22 cellular contexts compared by ENCODE assay signal in genomic region chr10:112816033-112816430, GRCh38.
DNase-seq lines count a peak whose midpoint lies in the region; ATAC-seq and TF ChIP-seq lines count a peak whose summit lies in the region.
"Had no signal": no experiment of that assay in that cellular context is flagged by ENCODE, and none has a peak within 500 bp of the region (broad histone marks: within the 10 kb centered on the region; RNA-seq: fewer than 3 reads in every experiment).

No MANE protein-coding gene starts in this region.

- H3K4me3 ChIP-seq in left ventricle myocardium inferior (peak overlapping the region; percentile 12), esophagus squamous epithelium (no peak overlapping the region), uterus (no peak overlapping the region)
- H3K4me3 ChIP-seq: K562, pancreas had no signal

- H3K9me3 Mint-ChIP-seq in nephron = no peaks in the 10 kb centered on the region
- H3K9me3 Mint-ChIP-seq: activated CD4-positive, alpha-beta T cell treated with anti-CD3 and anti-CD28 coated beads, Interleukin-2, amount 10 ng/mL, durations not matched to agents 7 days and 5 days; central memory CD8-positive, alpha-beta T cell; stimulated activated naive CD8-positive, alpha-beta T cell treated with anti-CD3 and anti-CD28 coated beads, Interleukin-15, amount 100 ng/mL, for 72 hours had no signal

- ATAC-seq in left ventricle myocardium superior (no peak), HG02938 (IDR thresholded peaks at IDR 0.05; ENCODE audit: unreplicated experiment) (no peak), HG03565 (IDR thresholded peaks at IDR 0.05; ENCODE audit: unreplicated experiment) (no peak), HG02852 (IDR thresholded peaks at IDR 0.05; ENCODE audit: unreplicated experiment) (no peak)
- ATAC-seq: K562 had no signal

- no peaks in the 10 kb centered on the region for H3K4me1 ChIP-seq in left ventricle myocardium inferior
- H3K4me1 ChIP-seq in esophagus squamous epithelium = peaks cover 11 to 51% (median 12%) of the 10 kb centered on the region in 3 donors
- no peaks in the 10 kb centered on the region for H3K4me1 ChIP-seq in uterus
- H3K4me1 ChIP-seq: pancreas had no signal

- no peak for TF ChIP-seq POLR2A in esophagus squamous epithelium (IDR thresholded peaks at IDR 0.05)
- no peak for TF ChIP-seq POLR2A in uterus (IDR thresholded peaks at IDR 0.05)

- H3K36me3 Mint-ChIP-seq in nephron (ENCODE audit: low read depth) = peaks cover 7% of the 10 kb centered on the region

- intact Hi-C loops in left ventricle myocardium inferior (cut with micrococcal nuclease) (no loop called here), left ventricle myocardium superior (cut with micrococcal nuclease) (loop anchor here (10.0 kb wide), 1 partner anchor 309 kb away; no protein-coding TSS in a partner anchor), esophagus squamous epithelium (cut with DNase I) (no loop called here), uterus (cut with DNase I; ENCODE audit: low total_unique reads) (no loop called here)

- 66 to 85% methylated on average over 4 of the region's 4 CpGs for WGBS in esophagus squamous epithelium, 2 donors

- H3K9me3 ChIP-seq in left ventricle myocardium inferior (replicated peaks) = no peaks in the 10 kb centered on the region
- H3K9me3 ChIP-seq in esophagus squamous epithelium = no peaks in the 10 kb centered on the region
- H3K9me3 ChIP-seq in uterus = no peaks in the 10 kb centered on the region
- H3K9me3 ChIP-seq: pancreas had no signal

- H3K4me1 Mint-ChIP-seq in nephron = peaks cover 60% of the 10 kb centered on the region
- H3K4me1 Mint-ChIP-seq: central memory CD8-positive, alpha-beta T cell had no signal

- DNase-seq in left ventricle myocardium inferior = no peak
- DNase-seq in left ventricle myocardium superior = no peak
- DNase-seq in esophagus squamous epithelium (lab: John Stamatoyannopoulos, UW) = no peak
- DNase-seq in uterus = no peak
- DNase-seq: activated CD4-positive, alpha-beta T cell treated with anti-CD3 and anti-CD28 coated beads, Interleukin-2, amount 10 ng/mL, durations not matched to agents 7 days and 5 days; activated CD8-positive, alpha-beta memory T cell treated with anti-CD3 and anti-CD28 coated beads, Interleukin-2, amount 50 U/mL, for 4 hours; activated gamma-delta T cell treated with Interleukin-2 at 50 U/mL for 16 hours; effector CD4-positive, alpha-beta T cell; GDM1; NCI-H1930; NCI-H446; pancreas; RPMI8226; stimulated activated CD4-positive, alpha-beta T cell treated with anti-CD3 and anti-CD28 coated beads, Interleukin-2, amount 100 ng/mL, for 48 hours; stimulated activated naive CD8-positive, alpha-beta T cell treated with anti-CD3 and anti-CD28 coated beads, Interleukin-15, amount 100 ng/mL, for 72 hours; SW 1271 had no signal

- peak overlapping the region; percentile 32 to 74 (median 58) for H3K27ac Mint-ChIP-seq in nephron
- H3K27ac Mint-ChIP-seq: activated CD4-positive, alpha-beta T cell treated with anti-CD3 and anti-CD28 coated beads, Interleukin-2, amount 10 ng/mL, durations not matched to agents 7 days and 5 days had no signal

- peaks cover 7% of the 10 kb centered on the region for H3K27me3 Mint-ChIP-seq in nephron (ENCODE audit: low read depth)
- H3K27me3 Mint-ChIP-seq: activated CD4-positive, alpha-beta T cell treated with anti-CD3 and anti-CD28 coated beads, Interleukin-2, amount 10 ng/mL, durations not matched to agents 7 days and 5 days; central memory CD8-positive, alpha-beta T cell; stimulated activated naive CD8-positive, alpha-beta T cell treated with anti-CD3 and anti-CD28 coated beads, Interleukin-15, amount 100 ng/mL, for 72 hours had no signal

- H3K27ac ChIP-seq in left ventricle myocardium inferior (replicated peaks) = peak overlapping the region; percentile 40
- H3K27ac ChIP-seq in esophagus squamous epithelium = peak overlapping the region; percentile 36 to 70 (median 60)
- H3K27ac ChIP-seq in uterus = peak overlapping the region; percentile 54 to 55
- H3K27ac ChIP-seq: pancreas had no signal

- H3K36me3 ChIP-seq in left ventricle myocardium inferior (peaks cover 2% of the 10 kb centered on the region), esophagus squamous epithelium (no peaks in the 10 kb centered on the region), uterus (no peaks in the 10 kb centered on the region)
- H3K36me3 ChIP-seq: pancreas had no signal

- TF ChIP-seq CTCF in left ventricle myocardium inferior (IDR thresholded peaks at IDR 0.05; ENCODE audit: borderline replicate concordance) (no peak), esophagus squamous epithelium (IDR thresholded peaks at IDR 0.05) (no peak), nephron (IDR thresholded peaks at IDR 0.05; ENCODE audit: unreplicated experiment in 3 of 3) (no peak), uterus (IDR thresholded peaks at IDR 0.05) (no peak)

- no peak overlapping the region for H3K4me3 Mint-ChIP-seq in nephron
- H3K4me3 Mint-ChIP-seq: activated CD4-positive, alpha-beta T cell treated with anti-CD3 and anti-CD28 coated beads, Interleukin-2, amount 10 ng/mL, durations not matched to agents 7 days and 5 days; central memory CD8-positive, alpha-beta T cell; stimulated activated naive CD8-positive, alpha-beta T cell treated with anti-CD3 and anti-CD28 coated beads, Interleukin-15, amount 100 ng/mL, for 72 hours had no signal

- H3K27me3 ChIP-seq in left ventricle myocardium inferior (ENCODE audit: low read depth) = no peaks in the 10 kb centered on the region
- H3K27me3 ChIP-seq in esophagus squamous epithelium = no peaks in the 10 kb centered on the region
- no peaks in the 10 kb centered on the region for H3K27me3 ChIP-seq in uterus
- H3K27me3 ChIP-seq: pancreas had no signal
